In genomic region chr19:41219924-41220567, GRCh38 we compare ENCODE assay signal across 1 cellular context.
TF ChIP-seq lines count a peak whose summit lies in the region.

No MANE protein-coding gene starts in this region.

TF ChIP-seq in GM23338, 12 proteins besides CTCF, POLR2A, EP300 and RAD21 (continued from another document):
- no peak for TF ChIP-seq ZNF462 (CRISPR knock-in tag; IDR thresholded peaks at IDR 0.05)
- TF ChIP-seq EZH2 (IDR thresholded peaks at IDR 0.05; ENCODE audit: low read depth, unreplicated experiment) = no peak
- TF ChIP-seq EZH2phosphoT487 (IDR thresholded peaks at IDR 0.05; ENCODE audit: unreplicated experiment) = no peak
- TF ChIP-seq POLR2AphosphoS5 (IDR thresholded peaks at IDR 0.05; ENCODE audit: low read depth) = no peak
- TF ChIP-seq, protein P1, sequence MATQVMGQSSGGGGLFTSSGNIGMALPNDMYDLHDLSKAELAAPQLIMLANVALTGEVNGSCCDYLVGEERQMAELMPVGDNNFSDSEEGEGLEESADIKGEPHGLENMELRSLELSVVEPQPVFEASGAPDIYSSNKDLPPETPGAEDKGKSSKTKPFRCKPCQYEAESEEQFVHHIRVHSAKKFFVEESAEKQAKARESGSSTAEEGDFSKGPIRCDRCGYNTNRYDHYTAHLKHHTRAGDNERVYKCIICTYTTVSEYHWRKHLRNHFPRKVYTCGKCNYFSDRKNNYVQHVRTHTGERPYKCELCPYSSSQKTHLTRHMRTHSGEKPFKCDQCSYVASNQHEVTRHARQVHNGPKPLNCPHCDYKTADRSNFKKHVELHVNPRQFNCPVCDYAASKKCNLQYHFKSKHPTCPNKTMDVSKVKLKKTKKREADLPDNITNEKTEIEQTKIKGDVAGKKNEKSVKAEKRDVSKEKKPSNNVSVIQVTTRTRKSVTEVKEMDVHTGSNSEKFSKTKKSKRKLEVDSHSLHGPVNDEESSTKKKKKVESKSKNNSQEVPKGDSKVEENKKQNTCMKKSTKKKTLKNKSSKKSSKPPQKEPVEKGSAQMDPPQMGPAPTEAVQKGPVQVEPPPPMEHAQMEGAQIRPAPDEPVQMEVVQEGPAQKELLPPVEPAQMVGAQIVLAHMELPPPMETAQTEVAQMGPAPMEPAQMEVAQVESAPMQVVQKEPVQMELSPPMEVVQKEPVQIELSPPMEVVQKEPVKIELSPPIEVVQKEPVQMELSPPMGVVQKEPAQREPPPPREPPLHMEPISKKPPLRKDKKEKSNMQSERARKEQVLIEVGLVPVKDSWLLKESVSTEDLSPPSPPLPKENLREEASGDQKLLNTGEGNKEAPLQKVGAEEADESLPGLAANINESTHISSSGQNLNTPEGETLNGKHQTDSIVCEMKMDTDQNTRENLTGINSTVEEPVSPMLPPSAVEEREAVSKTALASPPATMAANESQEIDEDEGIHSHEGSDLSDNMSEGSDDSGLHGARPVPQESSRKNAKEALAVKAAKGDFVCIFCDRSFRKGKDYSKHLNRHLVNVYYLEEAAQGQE (IDR thresholded peaks at IDR 0.05; ENCODE audit: unreplicated experiment) = no peak
